ENCODE assay signal across 21 cellular contexts in the genomic region with DNA sequence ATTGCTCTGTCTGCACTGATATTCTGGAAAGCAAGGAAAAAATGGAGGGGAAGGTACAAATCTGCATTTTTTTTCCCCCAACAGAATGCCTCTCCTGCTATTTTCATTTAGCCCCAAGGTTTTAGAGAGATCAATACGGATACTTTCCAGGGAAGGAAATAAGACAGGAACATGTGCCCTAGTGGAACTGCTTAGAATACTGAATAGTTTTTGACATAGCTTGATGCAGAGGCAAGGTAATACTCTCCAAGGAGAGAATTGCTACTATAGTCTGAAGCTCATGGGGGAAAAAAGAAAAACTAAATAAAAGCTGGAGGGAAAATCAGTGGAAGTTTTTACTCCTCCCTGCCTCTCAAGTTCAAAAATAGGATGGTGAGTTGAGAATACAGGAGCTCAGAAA.
"Had no signal": no experiment of that assay in that cellular context is flagged by ENCODE, and none has a peak within 500 bp of the region (broad histone marks: within the 10 kb centered on the region; RNA-seq: fewer than 3 reads in every experiment).

No MANE protein-coding gene starts in this region.

- H3K4me1 ChIP-seq: esophagus squamous epithelium, left ventricle myocardium inferior, psoas muscle, right lobe of liver, tibial artery, upper lobe of left lung, uterus had no signal

- H3K27me3 Mint-ChIP-seq: stimulated activated naive CD8-positive, alpha-beta T cell treated with anti-CD3 and anti-CD28 coated beads, Interleukin-15, Interleukin-2, amounts not matched to agents 100 ng/mL and 50 ng/mL, for 24 hours had no signal

- H3K36me3 ChIP-seq: esophagus squamous epithelium, left ventricle myocardium inferior, neutrophil, right lobe of liver, tibial artery, upper lobe of left lung, uterus had no signal

- H3K4me3 Mint-ChIP-seq: naive B cell; stimulated activated effector memory CD8-positive, alpha-beta T cell treated with anti-CD3 and anti-CD28 coated beads, Interleukin-12 subunit alpha, Interleukin-12 subunit beta, amount 100 ng/mL, for 72 hours; stimulated activated naive CD8-positive, alpha-beta T cell treated with anti-CD3 and anti-CD28 coated beads, Interleukin-15, Interleukin-2, amounts not matched to agents 100 ng/mL and 50 ng/mL, for 24 hours had no signal

- ATAC-seq: left cardiac atrium; psoas muscle; right lobe of liver; stimulated activated effector memory CD8-positive, alpha-beta T cell treated with anti-CD3 and anti-CD28 coated beads, Interleukin-12 subunit alpha, Interleukin-12 subunit beta, amount 100 ng/mL, for 72 hours had no signal

- H3K27me3 ChIP-seq: esophagus squamous epithelium, neutrophil, right lobe of liver, tibial artery, upper lobe of left lung, uterus had no signal

- H3K9me3 ChIP-seq: esophagus squamous epithelium, neutrophil, psoas muscle, right lobe of liver, upper lobe of left lung, uterus had no signal

- H3K36me3 Mint-ChIP-seq: naive B cell; stimulated activated effector memory CD8-positive, alpha-beta T cell treated with anti-CD3 and anti-CD28 coated beads, Interleukin-12 subunit alpha, Interleukin-12 subunit beta, amount 100 ng/mL, for 72 hours had no signal

- H3K4me1 Mint-ChIP-seq: naive B cell; stimulated activated effector memory CD8-positive, alpha-beta T cell treated with anti-CD3 and anti-CD28 coated beads, Interleukin-12 subunit alpha, Interleukin-12 subunit beta, amount 100 ng/mL, for 72 hours had no signal

- H3K27ac ChIP-seq: epithelial cell of prostate, esophagus squamous epithelium, left ventricle myocardium inferior, neutrophil, psoas muscle, right lobe of liver, tibial artery, upper lobe of left lung, uterus had no signal

- DNase-seq: effector memory CD4-positive, alpha-beta T cell; esophagus squamous epithelium; foreskin fibroblast; kidney; left cardiac atrium; left ventricle myocardium inferior; mesenchymal stem cell; naive B cell; psoas muscle; retina; right lobe of liver; stimulated activated CD4-positive, alpha-beta T cell treated with anti-CD3 and anti-CD28 coated beads, Interleukin-4, amount 100 ng/mL, for 1 hour; stimulated activated CD8-positive, alpha-beta memory T cell treated with anti-CD3 and anti-CD28 coated beads, Interleukin-4, amount 100 ng/mL, for 48 hours; tibial artery; upper lobe of left lung; uterus had no signal

- H3K27ac Mint-ChIP-seq: naive B cell; stimulated activated effector memory CD8-positive, alpha-beta T cell treated with anti-CD3 and anti-CD28 coated beads, Interleukin-12 subunit alpha, Interleukin-12 subunit beta, amount 100 ng/mL, for 72 hours; stimulated activated naive CD8-positive, alpha-beta T cell treated with anti-CD3 and anti-CD28 coated beads, Interleukin-15, Interleukin-2, amounts not matched to agents 100 ng/mL and 50 ng/mL, for 24 hours had no signal

- H3K9me3 Mint-ChIP-seq: stimulated activated effector memory CD8-positive, alpha-beta T cell treated with anti-CD3 and anti-CD28 coated beads, Interleukin-12 subunit alpha, Interleukin-12 subunit beta, amount 100 ng/mL, for 72 hours had no signal

- H3K4me3 ChIP-seq: esophagus squamous epithelium, left ventricle myocardium inferior, lung, psoas muscle, right lobe of liver, tibial artery, upper lobe of left lung, uterus had no signal
